In the genomic region with DNA sequence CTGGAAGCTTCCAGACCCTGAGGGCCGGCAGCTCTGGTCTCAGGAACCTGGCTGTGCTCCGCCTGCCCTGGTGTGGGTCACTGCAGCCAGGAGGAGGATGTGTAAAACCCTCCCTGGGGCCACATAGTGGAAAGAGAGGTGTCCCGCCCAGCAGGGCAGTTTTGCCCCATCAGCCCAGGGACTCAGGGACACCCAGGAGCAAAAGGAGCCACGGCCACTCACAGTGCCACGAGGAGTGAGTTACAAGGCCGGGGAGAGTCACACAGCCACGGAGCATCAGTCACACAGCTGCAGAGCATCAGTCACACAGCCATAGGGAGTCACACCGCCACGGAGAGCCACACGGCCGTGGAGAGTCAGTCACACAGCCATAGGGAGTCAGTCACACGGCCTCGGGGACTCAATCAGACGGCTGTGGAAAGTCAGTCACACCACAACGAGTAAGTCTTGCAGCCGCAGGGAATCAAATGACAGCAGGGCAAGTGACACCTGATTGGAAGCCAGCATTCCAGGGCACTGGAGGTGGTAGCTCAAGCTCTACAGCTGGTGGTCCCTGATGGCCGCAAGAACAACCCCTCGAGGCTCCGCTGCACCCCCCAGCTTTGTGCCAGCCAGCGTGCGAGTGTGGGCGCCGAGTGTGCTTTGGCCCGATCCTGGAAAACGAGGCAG, we compare ENCODE assay signal across 17 cellular contexts.
"Had no signal": no experiment of that assay in that cellular context is flagged by ENCODE, and none has a peak within 500 bp of the region (broad histone marks: within the 10 kb centered on the region; RNA-seq: fewer than 3 reads in every experiment).

No MANE protein-coding gene starts in this region.

- ATAC-seq: activated CD8-positive, alpha-beta T cell treated with anti-CD3 and anti-CD28 coated beads, Interleukin-2, amount 10 ng/mL, durations not matched to agents 7 days and 5 days; activated T-cell treated with anti-CD3 and anti-CD28 coated beads, Interleukin-2, amount 50 U/mL, for 4 hours; sciatic nerve had no signal

- H3K4me3 ChIP-seq: coronary artery, lung, spleen, tibial artery had no signal

- H3K36me3 ChIP-seq: spleen, tibial artery had no signal

- H3K9me3 Mint-ChIP-seq: activated CD4-positive, alpha-beta T cell treated with anti-CD3 and anti-CD28 coated beads, Interleukin-2, amount 10 ng/mL, durations not matched to agents 7 days and 5 days; activated T-cell treated with anti-CD3 and anti-CD28 coated beads, Interleukin-2, amount 50 U/mL, for 4 hours; mesothelial cell of epicardium; neural crest cell; T-helper 1 cell treated with Interleukin-12 subunit alpha and Interleukin-12 subunit beta and Interleukin-4 antibody, amounts not matched to agents 30 μg/mL and 1 μg/mL, for 36 hours had no signal

- H3K4me3 Mint-ChIP-seq: activated CD4-positive, alpha-beta T cell treated with anti-CD3 and anti-CD28 coated beads, Interleukin-2, amount 10 ng/mL, durations not matched to agents 7 days and 5 days; activated CD8-positive, alpha-beta T cell treated with anti-CD3 and anti-CD28 coated beads, Interleukin-2, amount 10 ng/mL, durations not matched to agents 7 days and 5 days; activated T-cell treated with anti-CD3 and anti-CD28 coated beads, Interleukin-2, amount 50 U/mL, for 4 hours; mesothelial cell of epicardium; neural crest cell; T-helper 1 cell treated with Interleukin-12 subunit alpha and Interleukin-12 subunit beta and Interleukin-4 antibody, amounts not matched to agents 30 μg/mL and 1 μg/mL, for 36 hours had no signal

- H3K27ac ChIP-seq: coronary artery, spleen, tibial artery had no signal

- H3K4me1 Mint-ChIP-seq: activated CD4-positive, alpha-beta T cell treated with anti-CD3 and anti-CD28 coated beads, Interleukin-2, amount 10 ng/mL, durations not matched to agents 7 days and 5 days had no signal

- DNase-seq: activated CD4-positive, alpha-beta T cell treated with anti-CD3 and anti-CD28 coated beads, Interleukin-2, amount 10 ng/mL, durations not matched to agents 7 days and 5 days; activated CD8-positive, alpha-beta T cell treated with anti-CD3 and anti-CD28 coated beads, Interleukin-2, amount 10 ng/mL, durations not matched to agents 7 days and 5 days; activated effector memory CD4-positive, alpha-beta T cell treated with Interleukin-2 at 50 U/mL for 16 hours; activated naive CD4-positive, alpha-beta T cell treated with anti-CD3 and anti-CD28 coated beads, Interleukin-2, amount 50 U/mL, for 16 hours; activated T-cell treated with anti-CD3 and anti-CD28 coated beads, Interleukin-2, amount 50 U/mL, for 4 hours; erythroblast; foreskin melanocyte; kidney glomerular epithelial cell; spleen; stimulated activated naive CD4-positive, alpha-beta T cell; tibial artery had no signal

- H3K36me3 Mint-ChIP-seq: mesothelial cell of epicardium had no signal

- H3K27me3 Mint-ChIP-seq: activated CD4-positive, alpha-beta T cell treated with anti-CD3 and anti-CD28 coated beads, Interleukin-2, amount 10 ng/mL, durations not matched to agents 7 days and 5 days had no signal

- H3K9me3 ChIP-seq: spleen, tibial artery had no signal

- H3K27ac Mint-ChIP-seq: activated CD4-positive, alpha-beta T cell treated with anti-CD3 and anti-CD28 coated beads, Interleukin-2, amount 10 ng/mL, durations not matched to agents 7 days and 5 days; activated CD8-positive, alpha-beta T cell treated with anti-CD3 and anti-CD28 coated beads, Interleukin-2, amount 10 ng/mL, durations not matched to agents 7 days and 5 days; mesothelial cell of epicardium; T-helper 1 cell treated with Interleukin-12 subunit alpha and Interleukin-12 subunit beta and Interleukin-4 antibody, amounts not matched to agents 30 μg/mL and 1 μg/mL, for 36 hours had no signal
